In the genomic region with DNA sequence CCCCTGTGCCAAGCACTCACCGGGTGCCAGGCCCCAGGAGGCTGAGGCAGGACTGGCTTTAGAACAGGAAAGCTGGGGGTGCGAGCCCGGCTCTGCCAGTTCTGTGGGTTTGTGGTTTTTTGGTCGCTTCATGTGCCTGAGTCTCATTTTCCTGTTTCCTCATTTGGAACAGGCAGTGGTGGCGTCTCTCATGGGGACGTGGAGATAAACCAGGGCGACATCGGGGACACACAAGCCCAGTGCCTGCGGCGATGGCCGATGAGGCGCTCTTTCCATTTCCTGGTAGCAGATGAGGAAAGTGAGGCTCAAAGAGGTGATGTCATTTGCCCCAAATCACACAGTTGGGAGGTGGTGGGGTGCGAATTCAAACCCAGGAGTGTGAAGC, we compare ENCODE assay signal across 10 cellular contexts. TPM values are rescaled to one million over a fixed set of nuclear protein-coding genes. Genes with fewer than 3 reads are reported as not detected.
DNase-seq lines count a peak whose midpoint lies in the region; ATAC-seq and TF ChIP-seq lines count a peak whose summit lies in the region.
"Had no signal": no experiment of that assay in that cellular context is flagged by ENCODE, and none has a peak within 500 bp of the region (broad histone marks: within the 10 kb centered on the region; RNA-seq: fewer than 3 reads in every experiment).

No MANE protein-coding gene starts in this region.

- H3K9me3 Mint-ChIP-seq in memory B cell, result no peaks in the 10 kb centered on the region
- H3K9me3 Mint-ChIP-seq: dendritic cell treated with granulocyte-macrophage colony-stimulating factor and Interleukin-4, amounts not matched to agents 40 ng/mL and 50 ng/mL, for 4 days; neural crest cell had no signal

- TF ChIP-seq EP300 in upper lobe of left lung (IDR thresholded peaks at IDR 0.05), result no peak

- peaks cover 22 to 49% (median 40%) of the 10 kb centered on the region in 4 donors for H3K4me1 ChIP-seq in upper lobe of left lung
- H3K4me1 ChIP-seq in SJCRH30, result peaks cover 4% of the 10 kb centered on the region; the same call in 1 of the 2 replicates

- DNase-seq in activated naive CD4-positive, alpha-beta T cell treated with Interleukin-2 at 50 U/mL for 16 hours, result peak; percentile 41
- no peak for DNase-seq in activated naive CD4-positive, alpha-beta T cell (lab: John Stamatoyannopoulos, UW)
- peak; percentile 23 for DNase-seq in activated CD8-positive, alpha-beta memory T cell treated with anti-CD3 and anti-CD28 coated beads, Interleukin-2, amount 50 U/mL, for 1 hour (ENCODE audit: extremely low read depth)
- no peak for DNase-seq in memory B cell (ENCODE audit: low spot score in 2 of 2)
- DNase-seq in upper lobe of left lung, result peak in 1 of 2 donors; percentile 61
- DNase-seq in GM20000 (ENCODE audit: low spot score), result no peak
- no peak for DNase-seq in NCI-H526 treated with DMSO at 0.1 percent for 48 hours (lab: John Stamatoyannopoulos, UW)
- no peak for DNase-seq in SJCRH30

- H3K4me1 Mint-ChIP-seq in memory B cell, result peaks cover 4% of the 10 kb centered on the region
- H3K4me1 Mint-ChIP-seq: neural crest cell had no signal

- H3K36me3 Mint-ChIP-seq in memory B cell, result no peaks in the 10 kb centered on the region

- H3K27me3 Mint-ChIP-seq in memory B cell, result peaks cover 4% of the 10 kb centered on the region

- no peaks in the 10 kb centered on the region for H3K9me3 ChIP-seq in upper lobe of left lung
- no peaks in the 10 kb centered on the region for H3K9me3 ChIP-seq in SJCRH30 (replicated peaks)

- H3K27ac ChIP-seq in upper lobe of left lung, result peak overlapping the region; percentile 8 to 84 (median 60)
- H3K27ac ChIP-seq in SJCRH30, result no peak overlapping the region

- no peak overlapping the region for H3K27ac Mint-ChIP-seq in memory B cell
- H3K27ac Mint-ChIP-seq: dendritic cell treated with granulocyte-macrophage colony-stimulating factor and Interleukin-4, amounts not matched to agents 40 ng/mL and 50 ng/mL, for 4 days had no signal

- H3K36me3 ChIP-seq in upper lobe of left lung (no peaks in the 10 kb centered on the region), SJCRH30 (no peaks in the 10 kb centered on the region)

- H3K27me3 ChIP-seq in upper lobe of left lung (no peaks in the 10 kb centered on the region), SJCRH30 (no peaks in the 10 kb centered on the region)

- 48 to 71% methylated on average over 12 to 13 of the region's 13 CpGs for WGBS in upper lobe of left lung, 2 donors

- no peak overlapping the region for H3K4me3 ChIP-seq in upper lobe of left lung
- no peak overlapping the region for H3K4me3 ChIP-seq in SJCRH30

- TF ChIP-seq CTCF in upper lobe of left lung (IDR thresholded peaks at IDR 0.05) (no peak), GM20000 (IDR thresholded peaks at IDR 0.05; ENCODE audit: extremely low read depth, missing control alignments) (no peak)

- ATAC-seq in memory B cell (ENCODE audit: low read depth) (peak; percentile 60), upper lobe of left lung (ENCODE audit: low FRiP score in 2 of 2) (peak; percentile 14 to 58)

- no peak overlapping the region for H3K4me3 Mint-ChIP-seq in memory B cell
- H3K4me3 Mint-ChIP-seq: dendritic cell treated with granulocyte-macrophage colony-stimulating factor and Interleukin-4, amounts not matched to agents 40 ng/mL and 50 ng/mL, for 4 days; neural crest cell had no signal

- no peak for TF ChIP-seq POLR2A in upper lobe of left lung (IDR thresholded peaks at IDR 0.05)

RNA-seq across cellular contexts. Expression of gene CHKA, which starts 20.8 kb away (rescaled TPM):
- total RNA-seq in upper lobe of left lung, result 100 to 1,000 TPM in 1 of 6 donors, 10 to 100 TPM in 5; 34.5 to 128 (median 59.1) TPM
- 32.6 and 37.1 TPM in 2 replicates for total RNA-seq in SJCRH30 (2014; rRNA removed; shearing (Covaris generic))

Comparison
In these comparisons a context has a peak if more than half of its experiments do, and no peak if none do; other contexts are left out.
1. DNase-seq: peak in activated naive CD4-positive, alpha-beta T cell treated with Interleukin-2 at 50 U/mL for 16 hours (single experiment) and activated CD8-positive, alpha-beta memory T cell treated with anti-CD3 and anti-CD28 coated beads, Interleukin-2, amount 50 U/mL, for 1 hour (single experiment); none in activated naive CD4-positive, alpha-beta T cell (0 of 4), memory B cell (0 of 2), GM20000 (single experiment), NCI-H526 treated with DMSO at 0.1 percent for 48 hours (single experiment) and SJCRH30 (0 of 2).